12 cellular contexts compared by ENCODE assay signal in the genomic region with DNA sequence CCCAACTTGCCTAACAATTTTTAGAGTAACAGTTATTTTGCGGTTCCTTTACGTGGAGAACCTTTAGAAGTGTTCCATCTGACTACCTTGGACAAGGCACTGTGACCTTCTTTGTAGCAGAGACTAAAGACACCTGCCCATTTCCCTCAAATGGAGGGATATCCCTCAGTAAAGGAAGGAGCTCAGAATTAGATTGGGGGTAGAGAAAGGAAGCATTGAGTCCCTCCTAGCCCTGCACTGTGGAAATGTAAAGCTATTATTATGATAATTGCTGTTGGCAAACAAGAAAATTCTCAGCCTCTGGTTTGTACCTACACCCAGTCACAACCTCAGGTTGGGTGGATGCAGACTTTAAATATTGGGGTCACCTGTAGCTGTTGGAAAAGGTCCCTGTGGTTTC.
DNase-seq lines count a peak whose midpoint lies in the region; ATAC-seq and TF ChIP-seq lines count a peak whose summit lies in the region.
"Had no signal": no experiment of that assay in that cellular context is flagged by ENCODE, and none has a peak within 500 bp of the region (broad histone marks: within the 10 kb centered on the region; RNA-seq: fewer than 3 reads in every experiment).

No MANE protein-coding gene starts in this region.

- H3K9me3 ChIP-seq in SJSA1 (replicated peaks) = no peaks in the 10 kb centered on the region
- H3K9me3 ChIP-seq in iPS-18a (ENCODE audit: control insufficient read depth, low read depth, low read length) = no peaks in the 10 kb centered on the region
- H3K9me3 ChIP-seq in skeletal muscle satellite cell (replicated peaks; ENCODE audit: low read length) = no peaks in the 10 kb centered on the region
- no peaks in the 10 kb centered on the region for H3K9me3 ChIP-seq in aorta (ENCODE audit: control insufficient read depth, low read length)
- H3K9me3 ChIP-seq: colonic mucosa had no signal

- no peak for TF ChIP-seq CTCF in GM23338 (conservative IDR thresholded peaks at IDR 0.05; ENCODE audit: low read depth in 2 of 2)

- no peaks in the 10 kb centered on the region for H3K27me3 ChIP-seq in GM23338 (ENCODE audit: insufficient read depth)
- no peaks in the 10 kb centered on the region for H3K27me3 ChIP-seq in SJSA1 (replicated peaks)
- H3K27me3 ChIP-seq in iPS-18a (ENCODE audit: control insufficient read depth, insufficient read depth, low read length) = no peaks in the 10 kb centered on the region
- no peaks in the 10 kb centered on the region for H3K27me3 ChIP-seq in skeletal muscle satellite cell (ENCODE audit: control insufficient read depth, insufficient read depth, low read length)
- no peaks in the 10 kb centered on the region for H3K27me3 ChIP-seq in aorta (ENCODE audit: control insufficient read depth in 1 of 2, insufficient read depth in 2 of 2, low read length in 1 of 2)
- H3K27me3 ChIP-seq: colonic mucosa had no signal

- H3K27ac Mint-ChIP-seq in GM23338 = peak overlapping the region; percentile 99
- H3K27ac Mint-ChIP-seq in activated T-helper 1 cell treated with anti-CD3 and anti-CD28 coated beads, Interleukin-12 subunit alpha, Interleukin-12 subunit beta, Interleukin-2, Interleukin-4 antibody, amounts not matched to agents 30 ng/mL and 10 ng/mL and 1 ng/mL, durations not matched to agents 14 hours and 24 hours and 36 hours = no peak overlapping the region
- H3K27ac Mint-ChIP-seq: activated CD4-positive, alpha-beta T cell treated with anti-CD3 and anti-CD28 coated beads, Interleukin-2, amount 10 ng/mL, durations not matched to agents 24 days and 14 days; CD8-positive, alpha-beta memory T cell; memory B cell had no signal

- peaks cover 57% of the 10 kb centered on the region for H3K4me1 ChIP-seq in GM23338 (ENCODE audit: insufficient read depth)
- H3K4me1 ChIP-seq in SJSA1 (replicated peaks) = peaks cover 50% of the 10 kb centered on the region
- peaks cover 46% of the 10 kb centered on the region for H3K4me1 ChIP-seq in iPS-18a (ENCODE audit: control insufficient read depth, low read depth, low read length)
- H3K4me1 ChIP-seq in skeletal muscle satellite cell (ENCODE audit: control insufficient read depth, insufficient read depth, low read length) = peaks cover 60% of the 10 kb centered on the region
- H3K4me1 ChIP-seq in aorta (ENCODE audit: control insufficient read depth in 1 of 2, insufficient read depth in 2 of 2, low read length in 2 of 2) = peaks cover 8 to 13% of the 10 kb centered on the region in 2 donors

- no peaks in the 10 kb centered on the region for H3K9me3 Mint-ChIP-seq in GM23338
- H3K9me3 Mint-ChIP-seq in activated T-helper 1 cell treated with anti-CD3 and anti-CD28 coated beads, Interleukin-12 subunit alpha, Interleukin-12 subunit beta, Interleukin-2, Interleukin-4 antibody, amounts not matched to agents 30 ng/mL and 10 ng/mL and 1 ng/mL, durations not matched to agents 14 hours and 24 hours and 36 hours = no peaks in the 10 kb centered on the region
- H3K9me3 Mint-ChIP-seq: activated CD4-positive, alpha-beta T cell treated with anti-CD3 and anti-CD28 coated beads, Interleukin-2, amount 10 ng/mL, durations not matched to agents 24 days and 14 days; CD8-positive, alpha-beta memory T cell; memory B cell had no signal

- H3K4me3 ChIP-seq in GM23338 (peak overlapping the region; percentile 25), SJSA1 (no peak overlapping the region), iPS-18a (ENCODE audit: low read length) (peak overlapping the region; percentile 49), skeletal muscle satellite cell (ENCODE audit: low read length) (no peak overlapping the region), aorta (ENCODE audit: low read length in 2 of 2) (no peak overlapping the region)
- H3K4me3 ChIP-seq: colonic mucosa had no signal

- peaks cover 83% of the 10 kb centered on the region for H3K79me2 ChIP-seq in GM23338 (replicated peaks; ENCODE audit: insufficient read depth)

- peaks cover 15% of the 10 kb centered on the region for H3K36me3 Mint-ChIP-seq in GM23338 (ENCODE audit: low read depth)
- H3K36me3 Mint-ChIP-seq in activated T-helper 1 cell treated with anti-CD3 and anti-CD28 coated beads, Interleukin-12 subunit alpha, Interleukin-12 subunit beta, Interleukin-2, Interleukin-4 antibody, amounts not matched to agents 30 ng/mL and 10 ng/mL and 1 ng/mL, durations not matched to agents 14 hours and 24 hours and 36 hours (ENCODE audit: low read depth) = no peaks in the 10 kb centered on the region
- H3K36me3 Mint-ChIP-seq: CD8-positive, alpha-beta memory T cell; memory B cell had no signal

- peak overlapping the region; percentile 50 for H3K4me2 ChIP-seq in GM23338
- peak overlapping the region; percentile 49 for H3K4me2 ChIP-seq in skeletal muscle satellite cell (ENCODE audit: low read length)

- peak; percentile 57 for DNase-seq in GM23338 (ENCODE audit: low spot score)
- no peak for DNase-seq in SJSA1 (ENCODE audit: low read depth in 1 of 2, low spot score in 2 of 2)
- no peak for DNase-seq in aorta
- no peak for DNase-seq in activated T-helper 1 cell treated with anti-CD3 and anti-CD28 coated beads, Interleukin-12 subunit alpha, Interleukin-12 subunit beta, Interleukin-2, Interleukin-4 antibody, amounts not matched to agents 30 ng/mL and 10 ng/mL and 1 ng/mL, durations not matched to agents 14 hours and 24 hours and 36 hours (ENCODE audit: low spot score)
- no peak for DNase-seq in NCI-H2171 treated with DMSO at 0.1 percent for 48 hours (lab: John Stamatoyannopoulos, UW)
- DNase-seq: activated CD4-positive, alpha-beta T cell treated with anti-CD3 and anti-CD28 coated beads, Interleukin-2, amount 10 ng/mL, durations not matched to agents 24 days and 14 days; CD8-positive, alpha-beta memory T cell; colonic mucosa; NCI-H1048 had no signal

- H3K27ac ChIP-seq in GM23338 (ENCODE audit: low read depth) (peak overlapping the region; percentile 97), SJSA1 (peak overlapping the region; percentile 55; the same call in 1 of the 2 replicates), iPS-18a (ENCODE audit: low read length) (peak overlapping the region; percentile 87), aorta (ENCODE audit: low read depth in 1 of 2, low read length in 2 of 2) (no peak overlapping the region)

- H4K20me1 ChIP-seq in GM23338 (replicated peaks; ENCODE audit: insufficient read depth) = peaks cover 1% of the 10 kb centered on the region; the same call in 1 of the 2 replicates

- H3K9ac ChIP-seq in iPS-18a (ENCODE audit: low read length) = peak overlapping the region; percentile 50
- H3K9ac ChIP-seq in skeletal muscle satellite cell (ENCODE audit: low read depth, low read length) = peak overlapping the region; percentile 50

- peak overlapping the region; percentile 53 for H3K4me3 Mint-ChIP-seq in GM23338
- H3K4me3 Mint-ChIP-seq in activated T-helper 1 cell treated with anti-CD3 and anti-CD28 coated beads, Interleukin-12 subunit alpha, Interleukin-12 subunit beta, Interleukin-2, Interleukin-4 antibody, amounts not matched to agents 30 ng/mL and 10 ng/mL and 1 ng/mL, durations not matched to agents 14 hours and 24 hours and 36 hours = no peak overlapping the region
- H3K4me3 Mint-ChIP-seq: activated CD4-positive, alpha-beta T cell treated with anti-CD3 and anti-CD28 coated beads, Interleukin-2, amount 10 ng/mL, durations not matched to agents 24 days and 14 days; CD8-positive, alpha-beta memory T cell; memory B cell had no signal

- peaks cover 14% of the 10 kb centered on the region for H3K27me3 Mint-ChIP-seq in GM23338 (ENCODE audit: insufficient read depth, low read depth, poor library complexity)
- no peaks in the 10 kb centered on the region for H3K27me3 Mint-ChIP-seq in activated T-helper 1 cell treated with anti-CD3 and anti-CD28 coated beads, Interleukin-12 subunit alpha, Interleukin-12 subunit beta, Interleukin-2, Interleukin-4 antibody, amounts not matched to agents 30 ng/mL and 10 ng/mL and 1 ng/mL, durations not matched to agents 14 hours and 24 hours and 36 hours (ENCODE audit: insufficient read depth)
- H3K27me3 Mint-ChIP-seq: CD8-positive, alpha-beta memory T cell; memory B cell had no signal

- H3K9me2 ChIP-seq in GM23338 (ENCODE audit: insufficient read depth) = no peaks in the 10 kb centered on the region

- no peak overlapping the region for H2AFZ ChIP-seq in GM23338

- 86 to 92% methylated on average over 2 of the region's 2 CpGs for WGBS in aorta, 2 donors

- H3K36me3 ChIP-seq in GM23338 (ENCODE audit: insufficient read depth) (no peaks in the 10 kb centered on the region), SJSA1 (peaks cover 4% of the 10 kb centered on the region; the same call in 1 of the 2 replicates), iPS-18a (ENCODE audit: control insufficient read depth, low read depth, low read length) (peaks cover 3% of the 10 kb centered on the region), skeletal muscle satellite cell (ENCODE audit: insufficient read depth, low read length) (no peaks in the 10 kb centered on the region), aorta (ENCODE audit: control insufficient read depth in 1 of 2, insufficient read depth in 2 of 2, low read length in 1 of 2) (no peaks in the 10 kb centered on the region)
- H3K36me3 ChIP-seq: colonic mucosa had no signal

- ATAC-seq in GM23338 = peak; percentile 43
- no peak for ATAC-seq in aorta (ENCODE audit: low FRiP score)

- peaks cover 66% of the 10 kb centered on the region for H3K4me1 Mint-ChIP-seq in GM23338
- H3K4me1 Mint-ChIP-seq in activated T-helper 1 cell treated with anti-CD3 and anti-CD28 coated beads, Interleukin-12 subunit alpha, Interleukin-12 subunit beta, Interleukin-2, Interleukin-4 antibody, amounts not matched to agents 30 ng/mL and 10 ng/mL and 1 ng/mL, durations not matched to agents 14 hours and 24 hours and 36 hours (ENCODE audit: low read depth) = peaks cover 6% of the 10 kb centered on the region
- H3K4me1 Mint-ChIP-seq: CD8-positive, alpha-beta memory T cell had no signal

- no peaks in the 10 kb centered on the region for H3F3A ChIP-seq in GM23338 (replicated peaks; ENCODE audit: low read depth)

- intact Hi-C loops in aorta (cut with DNase I) = no loop called here
- intact Hi-C loops in activated T-helper 1 cell treated with anti-CD3 and anti-CD28 coated beads, Interleukin-12 subunit alpha, Interleukin-12 subunit beta, Interleukin-2, Interleukin-4 antibody, amounts not matched to agents 30 ng/mL and 10 ng/mL and 1 ng/mL, durations not matched to agents 14 hours and 24 hours and 36 hours (cut with micrococcal nuclease) = no loop called here

TF ChIP-seq in GM23338, 12 proteins besides CTCF, POLR2A, EP300 and RAD21 (continues in another document):
- TF ChIP-seq JUNB (IDR thresholded peaks at IDR 0.05; ENCODE audit: unreplicated experiment) (no peak), EZH2 (IDR thresholded peaks at IDR 0.05; ENCODE audit: low read depth, unreplicated experiment) (no peak)

Comparison
In these comparisons a context has a peak if more than half of its experiments do, and no peak if none do; other contexts are left out.
1. H3K27ac ChIP-seq: peak in GM23338 (single experiment), SJSA1 (single experiment) and iPS-18a (single experiment); none in aorta (0 of 2).
2. H3K4me3 ChIP-seq: peak in GM23338 (single experiment) and iPS-18a (single experiment); none in SJSA1 (single experiment), skeletal muscle satellite cell (single experiment) and aorta (0 of 2).